ENCODE assay signal across 23 cellular contexts in the genomic region with DNA sequence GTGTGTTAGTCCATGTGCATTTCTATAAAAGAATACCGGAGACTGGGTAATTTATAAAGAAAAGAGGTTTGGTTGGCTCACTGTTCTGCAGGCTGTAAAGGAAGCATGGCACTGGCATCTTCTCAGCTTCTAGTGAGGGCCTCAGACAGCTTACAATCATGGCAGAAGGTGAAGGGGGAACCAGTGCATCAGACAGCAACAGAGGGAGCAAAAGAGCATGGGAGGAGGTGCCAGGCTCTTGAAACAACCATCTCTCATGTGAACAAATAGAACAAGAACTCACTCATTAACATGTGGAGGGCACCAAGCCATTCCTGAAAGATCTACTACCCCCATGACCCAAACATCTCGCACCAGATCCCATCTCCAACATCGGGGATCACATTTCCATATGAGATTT.
"Had no signal": no experiment of that assay in that cellular context is flagged by ENCODE, and none has a peak within 500 bp of the region (broad histone marks: within the 10 kb centered on the region; RNA-seq: fewer than 3 reads in every experiment).

No MANE protein-coding gene starts in this region.

- H3K27ac Mint-ChIP-seq: activated CD4-positive, alpha-beta T cell treated with anti-CD3 and anti-CD28 coated beads for 36 hours; activated naive CD4-positive, alpha-beta T cell treated with anti-CD3 and anti-CD28 coated beads, Interleukin-2, amount 50 U/mL, for 24 hours; effector memory CD8-positive, alpha-beta T cell; natural killer cell; stimulated activated memory B cell treated with anti-CD40 and anti-IgM and Interleukin-4, amounts not matched to agents 10 μg/mL and 1 μg/mL and 100 μg/mL, for 72 hours; T-helper 17 cell had no signal

- H3K9me3 Mint-ChIP-seq: activated naive CD4-positive, alpha-beta T cell treated with anti-CD3 and anti-CD28 coated beads, Interleukin-2, amount 50 U/mL, for 24 hours; effector memory CD8-positive, alpha-beta T cell; natural killer cell; stimulated activated memory B cell treated with anti-CD40 and anti-IgM and Interleukin-4, amounts not matched to agents 10 μg/mL and 1 μg/mL and 100 μg/mL, for 72 hours had no signal

- ATAC-seq: activated CD4-positive, alpha-beta T cell treated with anti-CD3 and anti-CD28 coated beads for 36 hours; effector memory CD8-positive, alpha-beta T cell; left colon; lower lobe of right lung; natural killer cell; pancreas; stimulated activated memory B cell treated with anti-CD40 and anti-IgM and Interleukin-4, amounts not matched to agents 10 μg/mL and 1 μg/mL and 100 μg/mL, for 72 hours; T-helper 17 cell had no signal

- H3K27me3 ChIP-seq: adrenal gland, cardiac muscle cell, pancreas, sigmoid colon, upper lobe of left lung had no signal

- H3K36me3 Mint-ChIP-seq: activated naive CD4-positive, alpha-beta T cell treated with anti-CD3 and anti-CD28 coated beads, Interleukin-2, amount 50 U/mL, for 24 hours; natural killer cell; stimulated activated memory B cell treated with anti-CD40 and anti-IgM and Interleukin-4, amounts not matched to agents 10 μg/mL and 1 μg/mL and 100 μg/mL, for 72 hours had no signal

- H3K9me3 ChIP-seq: adrenal gland, lower lobe of right lung, pancreas, sigmoid colon, thoracic aorta, upper lobe of left lung had no signal

- DNase-seq: activated CD4-positive, alpha-beta T cell treated with anti-CD3 and anti-CD28 coated beads for 36 hours; activated CD4-positive, alpha-beta T cell treated with anti-CD3 and anti-CD28 coated beads, Interleukin-2, amount 50 U/mL, for 48 hours; activated gamma-delta T cell; adrenal gland; dermis blood vessel endothelial cell; effector memory CD8-positive, alpha-beta T cell; foreskin fibroblast; glutamatergic neuron; hippocampal formation; islet precursor cell; left colon; lower lobe of right lung; natural killer cell; pancreas; sigmoid colon; stimulated activated CD4-positive, alpha-beta T cell treated with anti-CD3 and anti-CD28 coated beads, Interleukin-4, amount 100 ng/mL, for 4 hours; T-helper 17 cell; upper lobe of left lung had no signal

- H3K4me1 Mint-ChIP-seq: activated CD4-positive, alpha-beta T cell treated with anti-CD3 and anti-CD28 coated beads for 36 hours; activated naive CD4-positive, alpha-beta T cell treated with anti-CD3 and anti-CD28 coated beads, Interleukin-2, amount 50 U/mL, for 24 hours; natural killer cell; stimulated activated memory B cell treated with anti-CD40 and anti-IgM and Interleukin-4, amounts not matched to agents 10 μg/mL and 1 μg/mL and 100 μg/mL, for 72 hours; T-helper 17 cell had no signal

- H3K4me1 ChIP-seq: adrenal gland, lower lobe of right lung, pancreas, sigmoid colon had no signal

- H3K36me3 ChIP-seq: adrenal gland, cardiac muscle cell, lower lobe of right lung, pancreas, sigmoid colon, thoracic aorta, upper lobe of left lung had no signal

- H3K4me3 ChIP-seq: adrenal gland, cardiac muscle cell, lower lobe of right lung, pancreas, sigmoid colon, thoracic aorta, upper lobe of left lung had no signal

- H3K4me3 Mint-ChIP-seq: activated CD4-positive, alpha-beta T cell treated with anti-CD3 and anti-CD28 coated beads for 36 hours; activated naive CD4-positive, alpha-beta T cell treated with anti-CD3 and anti-CD28 coated beads, Interleukin-2, amount 50 U/mL, for 24 hours; effector memory CD8-positive, alpha-beta T cell; natural killer cell; stimulated activated memory B cell treated with anti-CD40 and anti-IgM and Interleukin-4, amounts not matched to agents 10 μg/mL and 1 μg/mL and 100 μg/mL, for 72 hours; T-helper 17 cell had no signal

- H3K27ac ChIP-seq: adrenal gland, cardiac muscle cell, epithelial cell of prostate, lower lobe of right lung, pancreas, sigmoid colon, thoracic aorta, upper lobe of left lung had no signal
